ENCODE assay signal across 9 cellular contexts in genomic region chr3:132980102-132980501, GRCh38. TPM values are rescaled to one million over a fixed set of nuclear protein-coding genes. Genes with fewer than 3 reads are reported as not detected.
"Had no signal": no experiment of that assay in that cellular context is flagged by ENCODE, and none has a peak within 500 bp of the region (broad histone marks: within the 10 kb centered on the region; RNA-seq: fewer than 3 reads in every experiment).

No MANE protein-coding gene starts in this region.

- H3K9ac ChIP-seq: GM23248 had no signal

- H3K4me3 ChIP-seq: GM23248, HAP-1, K562 had no signal

- DNase-seq: GM23248, GOT3, H7, HFFc6, IMR-90 had no signal

- H3K36me3 ChIP-seq: HAP-1 had no signal

- H2AFZ ChIP-seq: GM23248 had no signal

- H3K9me3 ChIP-seq: HAP-1 had no signal

- H3K27ac ChIP-seq: GM23248 had no signal

- ATAC-seq: HCT116, K562 had no signal

- H3K4me1 ChIP-seq: HAP-1 had no signal

RNA-seq across cellular contexts. Expression of gene TMEM108, which starts 58.1 kb away (rescaled TPM):
- total RNA-seq: GM23248, HFFc6, HT-29 had no signal
- polyA plus RNA-seq: GM23248 had no signal
